ENCODE assay signal across 20 cellular contexts in genomic region chr21:28509031-28509430, GRCh38.
DNase-seq lines count a peak whose midpoint lies in the region; ATAC-seq and TF ChIP-seq lines count a peak whose summit lies in the region.
"Had no signal": no experiment of that assay in that cellular context is flagged by ENCODE, and none has a peak within 500 bp of the region (broad histone marks: within the 10 kb centered on the region; RNA-seq: fewer than 3 reads in every experiment).

No MANE protein-coding gene starts in this region.

- no peaks in the 10 kb centered on the region for H3K36me3 Mint-ChIP-seq in type B pancreatic cell
- H3K36me3 Mint-ChIP-seq: CD14-positive monocyte had no signal

- DNase-seq in right lobe of liver (no peak), WERI-Rb-1 (peak; percentile 33), iPS-NIHi11 (ENCODE audit: low spot score) (peak; percentile 20), type B pancreatic cell (ENCODE audit: extremely low spot score, unreplicated experiment) (no peak), NCI-H1436 treated with DMSO at 0.1 percent for 48 hours (lab: John Stamatoyannopoulos, UW) (no peak), hepatocyte (ENCODE audit: low spot score) (no peak)
- DNase-seq: DMS79, HCEC 1CT, KG1, NCI-H1092 treated with DMSO at 0.1 percent for 48 hours, NCI-H2081, NCI-H2171 treated with DMSO at 0.1 percent for 48 hours, NCI-H524 treated with DMSO at 0.1 percent for 48 hours, PC-9, RPMI8226, SIG-M5 had no signal

- 64% methylated on average over 3 of the region's 3 CpGs for WGBS in liver
- 56% methylated on average over 3 of the region's 3 CpGs for WGBS in right lobe of liver (ENCODE audit: insufficient coverage, low coverage, low lambda C conversion rate, missing lambda C conversion rate)
- WGBS in hepatocyte (ENCODE audit: low lambda C conversion rate, missing lambda C conversion rate), result 45% methylated on average over 3 of the region's 3 CpGs

- H3K27ac Mint-ChIP-seq in type B pancreatic cell, result no peak overlapping the region
- H3K27ac Mint-ChIP-seq: CD14-positive monocyte had no signal

- TF ChIP-seq RAD21 in liver (IDR thresholded peaks at IDR 0.05), result no peak

- H3K4me1 Mint-ChIP-seq in type B pancreatic cell (ENCODE audit: unreplicated experiment), result peaks cover 11% of the 10 kb centered on the region
- H3K4me1 Mint-ChIP-seq: CD14-positive monocyte had no signal

- H3K9ac ChIP-seq in liver (ENCODE audit: low read depth in 1 of 2, low read length in 2 of 2), result no peak overlapping the region

- H3K27ac ChIP-seq in liver (ENCODE audit: low read depth in 1 of 2, low read length in 2 of 2), result no peak overlapping the region
- H3K27ac ChIP-seq in right lobe of liver, result no peak overlapping the region
- H3K27ac ChIP-seq in WERI-Rb-1, result no peak overlapping the region
- no peak overlapping the region for H3K27ac ChIP-seq in hepatocyte
- H3K27ac ChIP-seq: PC-9 had no signal

- H3K27me3 ChIP-seq in liver (ENCODE audit: control insufficient read depth in 4 of 4, insufficient read depth in 4 of 4, low read length in 3 of 4) (no peaks in the 10 kb centered on the region), right lobe of liver (no peaks in the 10 kb centered on the region), WERI-Rb-1 (ENCODE audit: insufficient read depth, low read depth, severe bottlenecking) (peaks cover 8% of the 10 kb centered on the region), hepatocyte (no peaks in the 10 kb centered on the region)

- H3K27me3 Mint-ChIP-seq in type B pancreatic cell, result no peaks in the 10 kb centered on the region

- H3K9me2 ChIP-seq in hepatocyte (replicated peaks; ENCODE audit: insufficient read depth), result no peaks in the 10 kb centered on the region

- no peak overlapping the region for H3K4me3 ChIP-seq in liver (ENCODE audit: low read depth in 1 of 3, low read length in 3 of 3)
- H3K4me3 ChIP-seq in right lobe of liver, result no peak overlapping the region
- no peak overlapping the region for H3K4me3 ChIP-seq in WERI-Rb-1 (ENCODE audit: low read depth, low read length)
- no peak overlapping the region for H3K4me3 ChIP-seq in hepatocyte
- H3K4me3 ChIP-seq: PC-9 had no signal

- ATAC-seq in right lobe of liver, result no peak
- ATAC-seq in HG03175 (IDR thresholded peaks at IDR 0.05; ENCODE audit: unreplicated experiment), result no peak
- ATAC-seq: SK-N-SH treated with all-trans-retinoic acid at 6 μM for 48 hours had no signal

- no peak overlapping the region for H3K4me3 Mint-ChIP-seq in type B pancreatic cell
- H3K4me3 Mint-ChIP-seq: CD14-positive monocyte had no signal

- peaks cover 17% of the 10 kb centered on the region for H3K9me3 Mint-ChIP-seq in type B pancreatic cell

- H3K4me2 ChIP-seq in hepatocyte, result no peak overlapping the region
- H3K4me2 ChIP-seq: PC-9 had no signal

- H2AFZ ChIP-seq in hepatocyte, result no peak overlapping the region
- H2AFZ ChIP-seq: PC-9 had no signal

- no peaks in the 10 kb centered on the region for H3K9me3 ChIP-seq in liver (ENCODE audit: control insufficient read depth in 4 of 4, low read length in 3 of 4)
- H3K9me3 ChIP-seq in right lobe of liver, result no peaks in the 10 kb centered on the region
- no peaks in the 10 kb centered on the region for H3K9me3 ChIP-seq in WERI-Rb-1 (ENCODE audit: severe bottlenecking)
- no peaks in the 10 kb centered on the region for H3K9me3 ChIP-seq in hepatocyte (ENCODE audit: low read depth)

- H3K36me3 ChIP-seq in liver (ENCODE audit: control insufficient read depth in 4 of 4, insufficient read depth in 3 of 4, low read depth in 1 of 4, low read length in 3 of 4) (no peaks in the 10 kb centered on the region), right lobe of liver (no peaks in the 10 kb centered on the region), WERI-Rb-1 (no peaks in the 10 kb centered on the region), hepatocyte (replicated peaks; ENCODE audit: insufficient read depth, low read depth) (no peaks in the 10 kb centered on the region)

- TF ChIP-seq CTCF in liver (IDR thresholded peaks at IDR 0.05; ENCODE audit: low read depth, low read length, missing input control) (no peak), right lobe of liver (IDR thresholded peaks at IDR 0.05) (no peak), WERI-Rb-1 (IDR thresholded peaks at IDR 0.05; ENCODE audit: low read depth, low read length) (0 out of 2 replicates have a peak, but pooled peaks have one; percentile 1), type B pancreatic cell (conservative IDR thresholded peaks at IDR 0.05) (peak; percentile 49), hepatocyte (IDR thresholded peaks at IDR 0.05; ENCODE audit: poor library complexity) (no peak)

- H4K20me1 ChIP-seq in hepatocyte (ENCODE audit: insufficient read depth, poor library complexity, severe bottlenecking), result no peaks in the 10 kb centered on the region

- H3K79me2 ChIP-seq in hepatocyte, result no peaks in the 10 kb centered on the region

- H3K4me1 ChIP-seq in liver (ENCODE audit: control insufficient read depth in 4 of 4, insufficient read depth in 4 of 4, low read length in 3 of 4), result no peaks in the 10 kb centered on the region
- no peaks in the 10 kb centered on the region for H3K4me1 ChIP-seq in right lobe of liver
- no peaks in the 10 kb centered on the region for H3K4me1 ChIP-seq in hepatocyte (ENCODE audit: insufficient read depth)

- no peak for TF ChIP-seq POLR2A in right lobe of liver (IDR thresholded peaks at IDR 0.05)

- intact Hi-C loops in right lobe of liver (cut with DNase I), result no loop called here

TF ChIP-seq in liver, 16 proteins besides CTCF, POLR2A, EP300 and RAD21:
- TF ChIP-seq SP1 (IDR thresholded peaks at IDR 0.05) (no peak), EGR1 (IDR thresholded peaks at IDR 0.05; ENCODE audit: low read depth in 2 of 2) (no peak), FOXA1 (IDR thresholded peaks at IDR 0.05) (no peak), TAF1 (conservative IDR thresholded peaks at IDR 0.05) (no peak), JUND (IDR thresholded peaks at IDR 0.05) (no peak), RXRA (IDR thresholded peaks at IDR 0.05) (no peak), NR2F2 (IDR thresholded peaks at IDR 0.05) (peak; percentile 49), FOXA2 (IDR thresholded peaks at IDR 0.05) (no peak), HNF4A (conservative IDR thresholded peaks at IDR 0.05) (no peak)

Comparison
In these comparisons a context has a peak if more than half of its experiments do, and no peak if none do; other contexts are left out.
1. CTCF ChIP-seq: peak in WERI-Rb-1 (single experiment) and type B pancreatic cell (single experiment); none in liver (single experiment), right lobe of liver (0 of 4) and hepatocyte (single experiment).
2. DNase-seq: peak in WERI-Rb-1 (single experiment) and iPS-NIHi11 (single experiment); none in right lobe of liver (0 of 3), type B pancreatic cell (single experiment), NCI-H1436 treated with DMSO at 0.1 percent for 48 hours (single experiment) and hepatocyte (single experiment).